In genomic region chr7:105652359-105652993, GRCh38 we compare ENCODE assay signal across 8 cellular contexts.
A peak's percentile ranks its signal among the peaks of the same experiment; 100 is the strongest.
DNase-seq lines count a peak whose midpoint lies in the region; ATAC-seq lines count a peak whose summit lies in the region.

No MANE protein-coding gene starts in this region.

- no peaks in the 10 kb centered on the region for H3K9me3 Mint-ChIP-seq in activated CD4-positive, alpha-beta memory T cell treated with anti-CD3 and anti-CD28 coated beads, Interleukin-2, amount 10 ng/mL, durations not matched to agents 7 days and 5 days

- H3K9me3 ChIP-seq in effector memory CD4-positive, alpha-beta T cell (ENCODE audit: control insufficient read depth, low read length), result no peaks in the 10 kb centered on the region

- peaks cover 15% of the 10 kb centered on the region for H3K4me1 Mint-ChIP-seq in activated CD4-positive, alpha-beta memory T cell treated with anti-CD3 and anti-CD28 coated beads, Interleukin-2, amount 10 ng/mL, durations not matched to agents 7 days and 5 days

- H3K27me3 Mint-ChIP-seq in activated CD4-positive, alpha-beta memory T cell treated with anti-CD3 and anti-CD28 coated beads, Interleukin-2, amount 10 ng/mL, durations not matched to agents 7 days and 5 days, result no peaks in the 10 kb centered on the region

- POLR2A ChIA-PET in activated CD4-positive, alpha-beta memory T cell treated with anti-CD3 and anti-CD28 coated beads, Interleukin-2, amount 10 ng/mL, durations not matched to agents 7 days and 5 days (lab: Charles Lee), result no interaction called here

- peaks cover 42% of the 10 kb centered on the region for H3K36me3 ChIP-seq in effector memory CD4-positive, alpha-beta T cell (ENCODE audit: control insufficient read depth, insufficient read depth, low read length)

- CTCF ChIA-PET in activated CD4-positive, alpha-beta memory T cell treated with anti-CD3 and anti-CD28 coated beads, Interleukin-2, amount 10 ng/mL, durations not matched to agents 7 days and 5 days (lab: Charles Lee), result interaction anchor here (0.6 to 3.8 kb wide), 19 partner anchors 8 to 393 kb away, joined by 3 to 28 read pairs (median 4); no protein-coding TSS in a partner anchor

- no peak overlapping the region for H3K4me3 Mint-ChIP-seq in activated CD4-positive, alpha-beta memory T cell treated with anti-CD3 and anti-CD28 coated beads, Interleukin-2, amount 10 ng/mL, durations not matched to agents 7 days and 5 days

- H3K4me1 ChIP-seq in effector memory CD4-positive, alpha-beta T cell (ENCODE audit: control insufficient read depth, insufficient read depth, low read length, poor library complexity, severe bottlenecking), result no peaks in the 10 kb centered on the region

- H3K27me3 ChIP-seq in effector memory CD4-positive, alpha-beta T cell (replicated peaks; ENCODE audit: control insufficient read depth, insufficient read depth, low read length, poor library complexity, severe bottlenecking), result no peaks in the 10 kb centered on the region

- ATAC-seq in GM19023 (IDR thresholded peaks at IDR 0.05; ENCODE audit: unreplicated experiment) (peak; percentile 91), HG03457 (IDR thresholded peaks at IDR 0.05; ENCODE audit: unreplicated experiment) (peak; percentile 69)

- H3K27ac Mint-ChIP-seq in activated CD4-positive, alpha-beta memory T cell treated with anti-CD3 and anti-CD28 coated beads, Interleukin-2, amount 10 ng/mL, durations not matched to agents 7 days and 5 days, result no peak overlapping the region

- DNase-seq in Ammon's horn (ENCODE audit: low spot score) (peak; percentile 88), NCI-H748 treated with DMSO at 0.1 percent for 48 hours (lab: John Stamatoyannopoulos, UW) (peak; percentile 44), midbrain (lab: John Stamatoyannopoulos, UW) (peak; percentile 75)
- peak; percentile 67 for DNase-seq in activated CD4-positive, alpha-beta memory T cell treated with anti-CD3 and anti-CD28 coated beads, Interleukin-2, amount 10 ng/mL, durations not matched to agents 7 days and 5 days
- peak; percentile 19 to 39 (median 30) for DNase-seq in effector memory CD4-positive, alpha-beta T cell
- DNase-seq in stimulated activated CD8-positive, alpha-beta memory T cell treated with anti-CD3 and anti-CD28 coated beads, Interleukin-4, amount 100 ng/mL, for 4 hours (ENCODE audit: low read depth in 2 of 2, low spot score in 1 of 2), result peak; percentile 18 to 20

- H3K27ac ChIP-seq in effector memory CD4-positive, alpha-beta T cell (ENCODE audit: insufficient read depth, low read length, poor library complexity, severe bottlenecking), result no peak overlapping the region

- peaks cover 27% of the 10 kb centered on the region for H3K36me3 Mint-ChIP-seq in activated CD4-positive, alpha-beta memory T cell treated with anti-CD3 and anti-CD28 coated beads, Interleukin-2, amount 10 ng/mL, durations not matched to agents 7 days and 5 days (ENCODE audit: low read depth)

- no peak overlapping the region for H3K4me3 ChIP-seq in effector memory CD4-positive, alpha-beta T cell (ENCODE audit: insufficient read depth, low read depth, low read length, poor library complexity, severe bottlenecking)

Comparison
In these comparisons a context has a peak if more than half of its experiments do, and no peak if none do; other contexts are left out.
1. DNase-seq: peak in every context shown above with its lines; median percentile 88 in Ammon's horn; 75 in midbrain; 67 in activated CD4-positive, alpha-beta memory T cell treated with anti-CD3 and anti-CD28 coated beads, Interleukin-2, amount 10 ng/mL, durations not matched to agents 7 days and 5 days; 44 in NCI-H748 treated with DMSO at 0.1 percent for 48 hours; 30 in effector memory CD4-positive, alpha-beta T cell; 19 in stimulated activated CD8-positive, alpha-beta memory T cell treated with anti-CD3 and anti-CD28 coated beads, Interleukin-4, amount 100 ng/mL, for 4 hours.